Comparison of ENCODE assay signal across 8 cellular contexts in genomic region chr6:12878741-12879140, GRCh38.
"Had no signal": no experiment of that assay in that cellular context is flagged by ENCODE, and none has a peak within 500 bp of the region (broad histone marks: within the 10 kb centered on the region; RNA-seq: fewer than 3 reads in every experiment).

No MANE protein-coding gene starts in this region.

- H3K4me3 Mint-ChIP-seq: IgD-negative memory B cell had no signal

- H3K27ac Mint-ChIP-seq: IgD-negative memory B cell had no signal

- H3K27ac ChIP-seq: HL-60, KMS-11 had no signal

- H3K36me3 Mint-ChIP-seq: IgD-negative memory B cell had no signal

- DNase-seq: IMR-90, KBM-7, KG1 had no signal

- ATAC-seq: HepG2, K562 had no signal

- H3K4me3 ChIP-seq: K562 had no signal

- H3K9me3 Mint-ChIP-seq: IgD-negative memory B cell had no signal

- H3K4me1 Mint-ChIP-seq: IgD-negative memory B cell had no signal
